Comparison of ENCODE assay signal across 1 cellular context in genomic region chr2:176827269-176827668, GRCh38.
A peak's percentile ranks its signal among the peaks of the same experiment; 100 is the strongest.
TF ChIP-seq lines count a peak whose summit lies in the region.

No MANE protein-coding gene starts in this region.

TF ChIP-seq in GM12878, 131 proteins besides CTCF, POLR2A, EP300 and RAD21 (continued from another document):
- TF ChIP-seq SKIL (IDR thresholded peaks at IDR 0.05; ENCODE audit: low read depth, poor library complexity, severe bottlenecking), result no peak
- TF ChIP-seq IRF3 (IDR thresholded peaks at IDR 0.05), result no peak
- TF ChIP-seq DPF2 (IDR thresholded peaks at IDR 0.05), result 0 out of 2 replicates have a peak, but pooled peaks have one; percentile 31
- TF ChIP-seq NFYA (IDR thresholded peaks at IDR 0.05; ENCODE audit: borderline replicate concordance, low read depth, low read length), result no peak
- TF ChIP-seq CUX1 (IDR thresholded peaks at IDR 0.05; ENCODE audit: insufficient replicate concordance, low read depth, low read length), result no peak
- TF ChIP-seq USF1 (IDR thresholded peaks at IDR 0.05; ENCODE audit: borderline replicate concordance, extremely low read length, insufficient read depth, low read depth, low read length), result no peak
- no peak for TF ChIP-seq ETV6 (conservative IDR thresholded peaks at IDR 0.05 in 1 of 2, IDR thresholded peaks at IDR 0.05 in 1 of 2; ENCODE audit: borderline replicate concordance in 1 of 2, low read depth in 1 of 2)
- no peak for TF ChIP-seq KLF5 (IDR thresholded peaks at IDR 0.05; ENCODE audit: partially characterized antibody)
